8 cellular contexts compared by ENCODE assay signal in genomic region chr11:128694618-128695481, GRCh38. TPM values are rescaled to one million over a fixed set of nuclear protein-coding genes. Genes with fewer than 3 reads are reported as not detected.
DNase-seq lines count a peak whose midpoint lies in the region; ATAC-seq, FAIRE-seq and TF ChIP-seq lines count a peak whose summit lies in the region.

No MANE protein-coding gene starts in this region.

- H3K4me1 Mint-ChIP-seq in activated CD4-positive, alpha-beta T cell treated with anti-CD3 and anti-CD28 coated beads, Interleukin-2, amount 10 ng/mL, durations not matched to agents 7 days and 5 days = peaks cover 62% of the 10 kb centered on the region
- H3K4me1 Mint-ChIP-seq in osteocyte (ENCODE audit: unreplicated experiment) = peaks cover 48% of the 10 kb centered on the region

- peak; percentile 48 for FAIRE-seq in GM12891 (lab: Jason Lieb, UNC)

- no peaks in the 10 kb centered on the region for H3K9me3 Mint-ChIP-seq in activated CD4-positive, alpha-beta T cell treated with anti-CD3 and anti-CD28 coated beads, Interleukin-2, amount 10 ng/mL, durations not matched to agents 7 days and 5 days
- no peaks in the 10 kb centered on the region for H3K9me3 Mint-ChIP-seq in osteocyte (ENCODE audit: unreplicated experiment)

- no peak for TF ChIP-seq POLR2A in GM12891 (IDR thresholded peaks at IDR 0.05; ENCODE audit: low read depth, low read length)

- CTCF ChIA-PET in activated CD4-positive, alpha-beta T cell treated with anti-CD3 and anti-CD28 coated beads, Interleukin-2, amount 10 ng/mL, durations not matched to agents 7 days and 5 days (lab: Charles Lee) = interaction anchor here (1.0 to 1.4 kb wide), 3 partner anchors 11 to 41 kb away, joined by 3 to 6 read pairs (median 3); no protein-coding TSS in a partner anchor

- peaks cover 24% of the 10 kb centered on the region for H3K27me3 Mint-ChIP-seq in activated CD4-positive, alpha-beta T cell treated with anti-CD3 and anti-CD28 coated beads, Interleukin-2, amount 10 ng/mL, durations not matched to agents 7 days and 5 days
- no peaks in the 10 kb centered on the region for H3K27me3 Mint-ChIP-seq in osteocyte (ENCODE audit: unreplicated experiment)

- H3K36me3 Mint-ChIP-seq in activated CD4-positive, alpha-beta T cell treated with anti-CD3 and anti-CD28 coated beads, Interleukin-2, amount 10 ng/mL, durations not matched to agents 7 days and 5 days (ENCODE audit: low read depth) = peaks cover 42% of the 10 kb centered on the region
- no peaks in the 10 kb centered on the region for H3K36me3 Mint-ChIP-seq in osteocyte (ENCODE audit: unreplicated experiment)

- DNase-seq in GM12891 (ENCODE audit: insufficient read length, low spot score) (peak; percentile 28), fibroblast of gingiva (ENCODE audit: low read depth) (peak; percentile 12), osteocyte (ENCODE audit: extremely low spot score, unreplicated experiment) (no peak), mesenteric fat pad (ENCODE audit: low spot score) (no peak), NCI-H226 (no peak), NCI-H1417 (lab: John Stamatoyannopoulos, UW) (no peak)
- DNase-seq in activated CD4-positive, alpha-beta T cell treated with anti-CD3 and anti-CD28 coated beads, Interleukin-2, amount 10 ng/mL, durations not matched to agents 7 days and 5 days = peak; percentile 38

- peak overlapping the region; percentile 95 for H3K4me3 Mint-ChIP-seq in activated CD4-positive, alpha-beta T cell treated with anti-CD3 and anti-CD28 coated beads, Interleukin-2, amount 10 ng/mL, durations not matched to agents 7 days and 5 days
- H3K4me3 Mint-ChIP-seq in osteocyte (ENCODE audit: unreplicated experiment) = peak overlapping the region; percentile 84

- TF ChIP-seq CTCF in osteocyte (IDR thresholded peaks at IDR 0.05) = no peak

- peak overlapping the region; percentile 94 for H3K27ac Mint-ChIP-seq in activated CD4-positive, alpha-beta T cell treated with anti-CD3 and anti-CD28 coated beads, Interleukin-2, amount 10 ng/mL, durations not matched to agents 7 days and 5 days
- peak overlapping the region; percentile 91 for H3K27ac Mint-ChIP-seq in osteocyte (ENCODE audit: unreplicated experiment)

- POLR2A ChIA-PET in activated CD4-positive, alpha-beta T cell treated with anti-CD3 and anti-CD28 coated beads, Interleukin-2, amount 10 ng/mL, durations not matched to agents 7 days and 5 days (lab: Charles Lee) = interaction anchor here (1.4 to 1.9 kb wide), 2 partner anchors 21 to 32 kb away, joined by 5 to 6 read pairs; no protein-coding TSS in a partner anchor

- peak; percentile 19 for ATAC-seq in HG02852 (IDR thresholded peaks at IDR 0.05; ENCODE audit: unreplicated experiment)

TF ChIP-seq in GM12891, 5 proteins besides CTCF, POLR2A, EP300 and RAD21:
- TF ChIP-seq PAX5 (IDR thresholded peaks at IDR 0.05; ENCODE audit: insufficient read depth, low read length, severe bottlenecking) = no peak

RNA-seq across cellular contexts. Expression of gene FLI1, which starts 1.0 kb away (rescaled TPM):
- polyA plus RNA-seq in GM12891 (2012; ENCODE audit: low read depth, missing spikeins) = 22.0 TPM
- 100 to 1,000 TPM; 106 to 134 TPM for total RNA-seq in activated CD4-positive, alpha-beta T cell treated with anti-CD3 and anti-CD28 coated beads, Interleukin-2, amount 10 ng/mL, durations not matched to agents 7 days and 5 days
- total RNA-seq in osteocyte = 20.9 and 22.1 TPM in 2 replicates
- 30.9 TPM for total RNA-seq in mesenteric fat pad

Comparison
In these comparisons a context has a peak if more than half of its experiments do, and no peak if none do; other contexts are left out.
1. DNase-seq: peak in GM12891 (single experiment), activated CD4-positive, alpha-beta T cell treated with anti-CD3 and anti-CD28 coated beads, Interleukin-2, amount 10 ng/mL, durations not matched to agents 7 days and 5 days (single experiment) and fibroblast of gingiva (single experiment); none in osteocyte (single experiment), mesenteric fat pad (single experiment), NCI-H226 (single experiment) and NCI-H1417 (0 of 3).